Comparison of ENCODE assay signal across 15 cellular contexts in genomic region chr18:49762191-49763077, GRCh38. TPM values are rescaled to one million over a fixed set of nuclear protein-coding genes. Genes with fewer than 3 reads are reported as not detected.
DNase-seq lines count a peak whose midpoint lies in the region; ATAC-seq and TF ChIP-seq lines count a peak whose summit lies in the region.
"Had no signal": no experiment of that assay in that cellular context is flagged by ENCODE, and none has a peak within 500 bp of the region (broad histone marks: within the 10 kb centered on the region; RNA-seq: fewer than 3 reads in every experiment).

No MANE protein-coding gene starts in this region.

- H3K36me3 ChIP-seq in Panc1 (ENCODE audit: control insufficient read depth, insufficient read depth, low read length) = no peaks in the 10 kb centered on the region
- no peaks in the 10 kb centered on the region for H3K36me3 ChIP-seq in upper lobe of right lung
- H3K36me3 ChIP-seq: BE2C, Peyer's patch had no signal

- ATAC-seq in Panc1 (0 out of 2 replicates have a peak, but pooled peaks have one; percentile 44), upper lobe of right lung (no peak), HG03457 (IDR thresholded peaks at IDR 0.05; ENCODE audit: unreplicated experiment) (no peak), HG02870 (IDR thresholded peaks at IDR 0.05; ENCODE audit: unreplicated experiment) (no peak)

- DNase-seq in Panc1 (ENCODE audit: low read depth, low spot score) (no peak), coronary artery (ENCODE audit: low spot score) (peak; percentile 65), nephron progenitor cell (peak; percentile 28), upper lobe of right lung (peak; percentile 61)
- no peak for DNase-seq in activated CD4-positive, alpha-beta T cell treated with anti-CD3 and anti-CD28 coated beads for 4 hours
- DNase-seq: BE2C; CD4-positive, alpha-beta memory T cell; IMR-90; NCI-H187 treated with DMSO at 0.1 percent for 48 hours; NCI-H446 treated with DMSO at 0.1 percent for 48 hours; NCI-H82; Peyer's patch; SHP77 had no signal

- H3K4me3 ChIP-seq in Panc1 (ENCODE audit: low read depth in 2 of 2, low read length in 2 of 2) = no peak overlapping the region
- no peak overlapping the region for H3K4me3 ChIP-seq in coronary artery
- H3K4me3 ChIP-seq in upper lobe of right lung = no peak overlapping the region
- H3K4me3 ChIP-seq: Peyer's patch had no signal

- H3K27me3 Mint-ChIP-seq in nephron progenitor cell (ENCODE audit: low read depth, poor library complexity) = peaks cover 9% of the 10 kb centered on the region
- H3K27me3 Mint-ChIP-seq: CD4-positive, alpha-beta memory T cell had no signal

- intact Hi-C loops in Panc1 (cut with micrococcal nuclease; ENCODE audit: unreplicated experiment) = loop anchor here (10.0 kb wide), 1 partner anchor 248 kb away; no protein-coding TSS in a partner anchor
- intact Hi-C loops in upper lobe of right lung (cut with DNase I) = loop anchor here (10.0 kb wide), 1 partner anchor 198 kb away; the partner anchor contains the start of gene LIPG

- no peak overlapping the region for H3K4me3 Mint-ChIP-seq in nephron progenitor cell

- H3K27me3 ChIP-seq in Panc1 (ENCODE audit: control insufficient read depth, insufficient read depth, low read length) = no peaks in the 10 kb centered on the region
- H3K27me3 ChIP-seq in upper lobe of right lung = no peaks in the 10 kb centered on the region
- H3K27me3 ChIP-seq: BE2C, Peyer's patch had no signal

- CTCF ChIA-PET in Panc1 (lab: Charles Lee) = no interaction called here

- POLR2A ChIA-PET in Panc1 (lab: Charles Lee) = interaction anchor here (0.5 to 0.6 kb wide), 2 partner anchors 18 to 299 kb away, joined by 8 to 10 read pairs; no protein-coding TSS in a partner anchor

- H3K27ac ChIP-seq in Panc1 (ENCODE audit: low read length) (no peak overlapping the region), coronary artery (no peak overlapping the region), upper lobe of right lung (no peak overlapping the region)
- H3K27ac ChIP-seq: Peyer's patch had no signal

- H3K9me3 ChIP-seq in Panc1 (ENCODE audit: control insufficient read depth, insufficient read depth, low read depth, low read length) (no peaks in the 10 kb centered on the region), upper lobe of right lung (no peaks in the 10 kb centered on the region)
- H3K9me3 ChIP-seq: BE2C, Peyer's patch had no signal

- H3K27ac Mint-ChIP-seq in nephron progenitor cell = no peak overlapping the region
- H3K27ac Mint-ChIP-seq: CD4-positive, alpha-beta memory T cell had no signal

- H3K4me1 ChIP-seq in Panc1 (ENCODE audit: control insufficient read depth, insufficient read depth, low read length) (no peaks in the 10 kb centered on the region), upper lobe of right lung (no peaks in the 10 kb centered on the region)
- H3K4me1 ChIP-seq: BE2C, Peyer's patch had no signal

- TF ChIP-seq CTCF in Panc1 (IDR thresholded peaks at IDR 0.05) (no peak), coronary artery (IDR thresholded peaks at IDR 0.05) (no peak), nephron progenitor cell (IDR thresholded peaks at IDR 0.05) (no peak), upper lobe of right lung (IDR thresholded peaks at IDR 0.05) (no peak)

- in situ Hi-C loops in Panc1 (cut with HindIII; ENCODE audit: low pct_unique_long_range_greater_than_20kb, low sequenced_read_pairs) = no loop called here

- no peaks in the 10 kb centered on the region for H3K9me3 Mint-ChIP-seq in nephron progenitor cell

- H3K4me1 Mint-ChIP-seq in nephron progenitor cell = peaks cover 25% of the 10 kb centered on the region

- H3K36me3 Mint-ChIP-seq in nephron progenitor cell (ENCODE audit: low read depth) = no peaks in the 10 kb centered on the region
- H3K36me3 Mint-ChIP-seq: CD4-positive, alpha-beta memory T cell had no signal

- BruUV-seq in Panc1 (replicated peaks; lab: Mats Ljungman, UMichigan) = no TSS peak

RNA-seq across cellular contexts. Expression of gene ACAA2, which starts 50.9 kb away (rescaled TPM):
- total RNA-seq in Panc1 (2021; ENCODE audit: unreplicated experiment) (50.8 TPM), upper lobe of right lung (68.9 TPM)
- 38.6 TPM for polyA plus RNA-seq in Panc1 (2012; ENCODE audit: insufficient read length)

Comparison
In these comparisons a context has a peak if more than half of its experiments do, and no peak if none do; other contexts are left out.
1. DNase-seq: peak in coronary artery (single experiment), nephron progenitor cell (single experiment) and upper lobe of right lung (single experiment); none in Panc1 (single experiment) and activated CD4-positive, alpha-beta T cell treated with anti-CD3 and anti-CD28 coated beads for 4 hours (0 of 2).